ENCODE assay signal across 25 cellular contexts in genomic region chr6:1702580-1703051, GRCh38.
DNase-seq lines count a peak whose midpoint lies in the region; ATAC-seq and TF ChIP-seq lines count a peak whose summit lies in the region.
"Had no signal": no experiment of that assay in that cellular context is flagged by ENCODE, and none has a peak within 500 bp of the region (broad histone marks: within the 10 kb centered on the region; RNA-seq: fewer than 3 reads in every experiment).

No MANE protein-coding gene starts in this region.

- H3K4me3 ChIP-seq in RWPE2 (ENCODE audit: severe bottlenecking) (no peak overlapping the region), fibroblast of mammary gland (ENCODE audit: control insufficient read depth, low read depth, low read length) (no peak overlapping the region)
- H3K4me3 ChIP-seq: left lung had no signal

- no peaks in the 10 kb centered on the region for H3K36me3 ChIP-seq in RWPE2 (ENCODE audit: low read depth)
- H3K36me3 ChIP-seq: left lung had no signal

- no peak overlapping the region for H3K27ac Mint-ChIP-seq in activated CD8-positive, alpha-beta T cell treated with anti-CD3 and anti-CD28 coated beads, Interleukin-2, amount 10 ng/mL, durations not matched to agents 7 days and 5 days
- H3K27ac Mint-ChIP-seq: activated B cell treated with CpG ODN at 0.5 μM for 24 hours; activated naive CD4-positive, alpha-beta T cell treated with anti-CD3 and anti-CD28 coated beads, Interleukin-2, amount 50 U/mL, for 72 hours; CD8-positive, alpha-beta memory T cell; T-helper 17 cell had no signal

- peak overlapping the region; percentile 55 for H3K27ac ChIP-seq in RWPE2 (ENCODE audit: poor library complexity, severe bottlenecking)
- H3K27ac ChIP-seq: HL-60 had no signal

- H3K4me1 Mint-ChIP-seq in activated CD8-positive, alpha-beta T cell treated with anti-CD3 and anti-CD28 coated beads, Interleukin-2, amount 10 ng/mL, durations not matched to agents 7 days and 5 days (ENCODE audit: low read depth) = no peaks in the 10 kb centered on the region
- H3K4me1 Mint-ChIP-seq: activated B cell treated with CpG ODN at 0.5 μM for 24 hours had no signal

- no peaks in the 10 kb centered on the region for H3K9me3 ChIP-seq in RWPE2 (ENCODE audit: severe bottlenecking)
- H3K9me3 ChIP-seq: left lung had no signal

- no peaks in the 10 kb centered on the region for H3K27me3 ChIP-seq in RWPE2 (ENCODE audit: insufficient read depth, poor library complexity, severe bottlenecking)
- H3K27me3 ChIP-seq: left lung had no signal

- TF ChIP-seq CTCF in RWPE2 (IDR thresholded peaks at IDR 0.05; ENCODE audit: poor library complexity, severe bottlenecking) = no peak
- no peak for TF ChIP-seq CTCF in fibroblast of mammary gland (conservative IDR thresholded peaks at IDR 0.05; ENCODE audit: control insufficient read depth, insufficient read depth, low read depth, low read length)

- DNase-seq in ACHN (peak; percentile 3), RWPE2 (ENCODE audit: low spot score) (no peak), fibroblast of mammary gland (ENCODE audit: low read depth) (peak; percentile 23), posterior vena cava (ENCODE audit: low spot score) (peak; percentile 32), NCI-H2171 treated with DMSO at 0.1 percent for 48 hours (lab: John Stamatoyannopoulos, UW) (no peak), epidermal melanocyte (ENCODE audit: insufficient read length, low spot score) (no peak)
- no peak for DNase-seq in activated CD8-positive, alpha-beta T cell treated with anti-CD3 and anti-CD28 coated beads, Interleukin-2, amount 10 ng/mL, durations not matched to agents 7 days and 5 days
- DNase-seq: activated B cell treated with CpG ODN at 0.5 μM for 24 hours; activated T-cell treated with anti-CD3 and anti-CD28 coated beads, Interleukin-2, amount 50 U/mL, for 48 hours; CD8-positive, alpha-beta memory T cell; DND-41; KBM-7; left lung; MV-4-11; NCI-H1930; NCI-H524 treated with DMSO at 0.1 percent for 48 hours; posterior cingulate gyrus; SHP77 treated with DMSO at 0.1 percent for 48 hours; small intestine; stimulated activated CD4-positive, alpha-beta T cell treated with anti-CD3 and anti-CD28 coated beads, Interleukin-4, amount 100 ng/mL, for 4 hours; substantia nigra; T-helper 17 cell had no signal

- no peaks in the 10 kb centered on the region for H3K9me3 Mint-ChIP-seq in activated CD8-positive, alpha-beta T cell treated with anti-CD3 and anti-CD28 coated beads, Interleukin-2, amount 10 ng/mL, durations not matched to agents 7 days and 5 days (ENCODE audit: insufficient read depth)
- H3K9me3 Mint-ChIP-seq: activated B cell treated with CpG ODN at 0.5 μM for 24 hours; activated naive CD4-positive, alpha-beta T cell treated with anti-CD3 and anti-CD28 coated beads, Interleukin-2, amount 50 U/mL, for 72 hours; CD8-positive, alpha-beta memory T cell had no signal

- H3K36me3 Mint-ChIP-seq in activated CD8-positive, alpha-beta T cell treated with anti-CD3 and anti-CD28 coated beads, Interleukin-2, amount 10 ng/mL, durations not matched to agents 7 days and 5 days (ENCODE audit: low read depth) = no peaks in the 10 kb centered on the region
- H3K36me3 Mint-ChIP-seq: activated naive CD4-positive, alpha-beta T cell treated with anti-CD3 and anti-CD28 coated beads, Interleukin-2, amount 50 U/mL, for 72 hours had no signal

- CTCF ChIA-PET in activated CD8-positive, alpha-beta T cell treated with anti-CD3 and anti-CD28 coated beads, Interleukin-2, amount 10 ng/mL, durations not matched to agents 7 days and 5 days (lab: Charles Lee) = interaction anchor here (0.6 kb wide), 1 partner anchor 147 kb away, joined by 3 read pairs; no protein-coding TSS in a partner anchor

- no peaks in the 10 kb centered on the region for H3K27me3 Mint-ChIP-seq in activated CD8-positive, alpha-beta T cell treated with anti-CD3 and anti-CD28 coated beads, Interleukin-2, amount 10 ng/mL, durations not matched to agents 7 days and 5 days (ENCODE audit: low read depth)
- H3K27me3 Mint-ChIP-seq: activated B cell treated with CpG ODN at 0.5 μM for 24 hours; CD8-positive, alpha-beta memory T cell; T-helper 17 cell had no signal

- POLR2A ChIA-PET in activated CD8-positive, alpha-beta T cell treated with anti-CD3 and anti-CD28 coated beads, Interleukin-2, amount 10 ng/mL, durations not matched to agents 7 days and 5 days (lab: Charles Lee) = no interaction called here

- ATAC-seq in RWPE2 (ENCODE audit: low read depth) = no peak
- no peak for ATAC-seq in activated CD8-positive, alpha-beta T cell treated with anti-CD3 and anti-CD28 coated beads, Interleukin-2, amount 10 ng/mL, durations not matched to agents 7 days and 5 days
- ATAC-seq in GM21529 (IDR thresholded peaks at IDR 0.05; ENCODE audit: unreplicated experiment) = no peak
- ATAC-seq: activated naive CD4-positive, alpha-beta T cell treated with anti-CD3 and anti-CD28 coated beads, Interleukin-2, amount 50 U/mL, for 72 hours; T-helper 17 cell had no signal

- H3K4me1 ChIP-seq in RWPE2 (ENCODE audit: insufficient read depth, poor library complexity, severe bottlenecking) = peaks cover 26% of the 10 kb centered on the region

- no peak overlapping the region for H3K4me3 Mint-ChIP-seq in activated CD8-positive, alpha-beta T cell treated with anti-CD3 and anti-CD28 coated beads, Interleukin-2, amount 10 ng/mL, durations not matched to agents 7 days and 5 days
- H3K4me3 Mint-ChIP-seq: activated B cell treated with CpG ODN at 0.5 μM for 24 hours; CD8-positive, alpha-beta memory T cell; T-helper 17 cell had no signal

- intact Hi-C loops in posterior vena cava (cut with DNase I) = loop anchor here in 1 of 2 donors (5.0 kb wide), 1 partner anchor 80 kb away; no protein-coding TSS in a partner anchor

- in situ Hi-C loops in ACHN (cut with HindIII; ENCODE audit: low pct_ligation_motif_present, low pct_unique_long_range_greater_than_20kb, low sequenced_read_pairs) = no loop called here

Comparison
In these comparisons a context has a peak if more than half of its experiments do, and no peak if none do; other contexts are left out.
1. DNase-seq: peak in ACHN (single experiment), fibroblast of mammary gland (single experiment) and posterior vena cava (single experiment); none in RWPE2 (single experiment), NCI-H2171 treated with DMSO at 0.1 percent for 48 hours (single experiment), activated CD8-positive, alpha-beta T cell treated with anti-CD3 and anti-CD28 coated beads, Interleukin-2, amount 10 ng/mL, durations not matched to agents 7 days and 5 days (single experiment) and epidermal melanocyte (single experiment).